In the genomic region with DNA sequence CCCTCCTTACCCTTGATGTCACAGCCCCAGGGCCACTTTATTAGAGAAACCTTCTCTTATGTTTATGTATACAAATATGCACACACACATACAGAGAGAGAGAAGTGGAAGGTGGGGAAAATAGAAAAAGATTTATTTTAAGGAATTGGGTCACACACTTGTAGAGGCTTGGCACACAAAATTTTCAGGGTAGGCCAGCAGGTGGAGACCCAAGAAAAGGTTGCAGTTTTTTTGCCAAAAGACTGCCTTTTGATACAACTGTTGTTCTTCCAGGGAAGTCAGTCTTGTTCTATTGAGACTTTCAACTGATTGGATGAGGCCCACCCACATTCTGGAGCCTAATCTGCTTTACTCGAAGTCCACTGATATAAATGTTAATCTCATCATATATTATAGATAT, we compare ENCODE assay signal across 23 cellular contexts.
A peak's percentile ranks its signal among the peaks of the same experiment; 100 is the strongest.
DNase-seq lines count a peak whose midpoint lies in the region; ATAC-seq, FAIRE-seq and TF ChIP-seq lines count a peak whose summit lies in the region.
"Had no signal": no experiment of that assay in that cellular context is flagged by ENCODE, and none has a peak within 500 bp of the region (broad histone marks: within the 10 kb centered on the region; RNA-seq: fewer than 3 reads in every experiment).

No MANE protein-coding gene starts in this region.

- no peaks in the 10 kb centered on the region for H3K79me2 ChIP-seq in Loucy (ENCODE audit: insufficient read depth, low read length)
- H3K79me2 ChIP-seq in H1 (ENCODE audit: control insufficient read depth in 1 of 2, insufficient read depth in 2 of 2, low read length in 2 of 2): no peaks in the 10 kb centered on the region

- H2BK5ac ChIP-seq in H1 (ENCODE audit: low read depth, low read length): no peak overlapping the region

- H4K8ac ChIP-seq in H1 (ENCODE audit: extremely low read depth, insufficient read depth, low read length): no peak overlapping the region

- H3K4me2 ChIP-seq in Loucy (ENCODE audit: low read depth, low read length, poor library complexity, severe bottlenecking): no peak overlapping the region
- no peak overlapping the region for H3K4me2 ChIP-seq in H1 (ENCODE audit: insufficient read depth in 1 of 2, low read depth in 2 of 2, low read length in 2 of 2)

- TF ChIP-seq POLR2A in H1 (IDR thresholded peaks at IDR 0.05; ENCODE audit: control extremely low read depth in 1 of 2, low read depth in 2 of 2, low read length in 2 of 2): no peak

- no peak overlapping the region for H3K56ac ChIP-seq in H1 (replicated peaks; ENCODE audit: insufficient read length, low read depth, low read length)

- H3K18ac ChIP-seq in H1 (ENCODE audit: extremely low read depth, low read length): no peak overlapping the region

- H3K4ac ChIP-seq in H1 (replicated peaks; ENCODE audit: insufficient read length, low read depth, low read length): no peak overlapping the region

- FAIRE-seq in H1 (lab: Jason Lieb, UNC): no peak
- FAIRE-seq: A204.1, HepG2 had no signal

- H2BK120ac ChIP-seq in H1 (replicated peaks; ENCODE audit: low read depth, low read length): no peak overlapping the region

- H3K14ac ChIP-seq in H1 (ENCODE audit: insufficient read length): no peak overlapping the region

- H2BK20ac ChIP-seq in H1 (ENCODE audit: low read length): no peak overlapping the region

- 78% methylated on average over 1 of the region's 1 CpG; no CpG with 5 or more reads in 1 of the 2 experiments for WGBS in H1 (ENCODE audit: extremely low coverage in 1 of 2, insufficient coverage in 1 of 2, insufficient read length in 1 of 2, insufficient replicate concordance in 2 of 2, low coverage in 1 of 2, low lambda C conversion rate in 2 of 2, missing lambda C conversion rate in 1 of 2), 2 experiments

- CTCF ChIA-PET in H1 (lab: Charles Lee; ENCODE audit: partially characterized antibody): interaction anchor here (0.7 to 1.2 kb wide), 2 partner anchors 98 to 1886 kb away, joined by 3 read pairs; no protein-coding TSS in a partner anchor

- no peaks in the 10 kb centered on the region for H3K9me2 ChIP-seq in Loucy (replicated peaks; ENCODE audit: low read depth, low read length)

- 0 out of 3 replicates have a peak, but pooled peaks have one; percentile 9 for TF ChIP-seq CTCF in GM12872 (IDR thresholded peaks at IDR 0.05; ENCODE audit: insufficient read depth, low read depth, low read length)
- peak; percentile 11 for TF ChIP-seq CTCF in GM12873 (IDR thresholded peaks at IDR 0.05; ENCODE audit: insufficient read depth, low read depth, low read length, missing control alignments)
- 0 out of 2 replicates have a peak, but pooled peaks have one; percentile 29 for TF ChIP-seq CTCF in Loucy (conservative IDR thresholded peaks at IDR 0.05; ENCODE audit: low read length)
- TF ChIP-seq CTCF in H1 (IDR thresholded peaks at IDR 0.05; ENCODE audit: control extremely low read depth in 1 of 3, insufficient read depth in 1 of 3, low read depth in 1 of 3, low read length in 3 of 3): peak in 2 of 3 experiments; percentile 8 to 19; a peak in 1 of 4 replicates

- no peak overlapping the region for H2AFZ ChIP-seq in Loucy (ENCODE audit: low read length)
- H2AFZ ChIP-seq in H1 (ENCODE audit: low read length): no peak overlapping the region
- H2AFZ ChIP-seq: GM23248 had no signal

- H3K9me3 ChIP-seq in Loucy (ENCODE audit: insufficient read depth, low read depth, low read length) (no peaks in the 10 kb centered on the region), H1 (ENCODE audit: insufficient read depth in 2 of 2, low read depth in 1 of 2, low read length in 1 of 2) (no peaks in the 10 kb centered on the region)
- H3K9me3 ChIP-seq: BE2C had no signal

- H3K27me3 ChIP-seq in Loucy (ENCODE audit: insufficient read depth, low read length, poor library complexity, severe bottlenecking) (no peaks in the 10 kb centered on the region), H1 (replicated peaks in 1 of 4; ENCODE audit: control insufficient read depth in 3 of 4, extremely low read depth in 1 of 4, insufficient read depth in 3 of 4, low read length in 3 of 4) (no peaks in the 10 kb centered on the region)
- H3K27me3 ChIP-seq: BE2C had no signal

- H3K4me1 Mint-ChIP-seq in activated T-cell treated with anti-CD3 and anti-CD28 coated beads, Interleukin-2, amount 50 U/mL, for 4 hours (ENCODE audit: low read depth): no peaks in the 10 kb centered on the region
- H3K4me1 Mint-ChIP-seq: CD4-positive, CD25-positive, alpha-beta regulatory T cell; CD8-positive, alpha-beta memory T cell; IgD-negative memory B cell had no signal

- H4K5ac ChIP-seq in H1 (ENCODE audit: insufficient read length, low read depth, low read length): no peak overlapping the region

- H3K36me3 Mint-ChIP-seq in activated T-cell treated with anti-CD3 and anti-CD28 coated beads, Interleukin-2, amount 50 U/mL, for 4 hours (ENCODE audit: insufficient read depth): no peaks in the 10 kb centered on the region
- H3K36me3 Mint-ChIP-seq: CD4-positive, CD25-positive, alpha-beta regulatory T cell; CD8-positive, alpha-beta memory T cell; IgD-negative memory B cell had no signal

- no peak overlapping the region for H4K91ac ChIP-seq in H1 (replicated peaks; ENCODE audit: insufficient read length, low read length)

- no peak overlapping the region for H3K4me3 ChIP-seq in Loucy (ENCODE audit: low read length, poor library complexity, severe bottlenecking)
- H3K4me3 ChIP-seq in H1 (ENCODE audit: extremely low read depth in 1 of 4, insufficient read depth in 2 of 4, low read depth in 3 of 4, low read length in 4 of 4): no peak overlapping the region
- H3K4me3 ChIP-seq: GM23248 had no signal

- TF ChIP-seq RAD21 in H1 (IDR thresholded peaks at IDR 0.05 in 1 of 2, conservative IDR thresholded peaks at IDR 0.05 in 1 of 2; ENCODE audit: low read depth in 2 of 2, low read length in 2 of 2): peak; percentile 30 to 53

- H3K9ac ChIP-seq in Loucy (ENCODE audit: low read depth, low read length, poor library complexity, severe bottlenecking) (no peak overlapping the region), H1 (replicated peaks in 1 of 4; ENCODE audit: extremely low read depth in 1 of 4, low read depth in 3 of 4, low read length in 3 of 4) (no peak overlapping the region)
- H3K9ac ChIP-seq: GM23248 had no signal

- H3K23me2 ChIP-seq in H1 (ENCODE audit: low read depth, low read length): no peaks in the 10 kb centered on the region

- no peak overlapping the region for H2BK12ac ChIP-seq in H1 (ENCODE audit: low read depth, low read length)

- no peaks in the 10 kb centered on the region for H3K79me1 ChIP-seq in H1 (ENCODE audit: low read depth, low read length)

- H3F3A ChIP-seq in Loucy (ENCODE audit: low read depth): no peaks in the 10 kb centered on the region

- POLR2A ChIA-PET in H1 (lab: Charles Lee; ENCODE audit: partially characterized antibody): no interaction called here

- ATAC-seq in HG03097 (IDR thresholded peaks at IDR 0.05; ENCODE audit: low FRiP score, unreplicated experiment): no peak
- no peak for ATAC-seq in activated T-cell treated with anti-CD3 and anti-CD28 coated beads, Interleukin-2, amount 50 U/mL, for 4 hours
- ATAC-seq: HepG2 had no signal

- H2AK5ac ChIP-seq in H1 (ENCODE audit: low read depth, low read length): no peak overlapping the region

- H3K4me3 Mint-ChIP-seq in activated T-cell treated with anti-CD3 and anti-CD28 coated beads, Interleukin-2, amount 50 U/mL, for 4 hours: no peak overlapping the region
- H3K4me3 Mint-ChIP-seq: CD4-positive, CD25-positive, alpha-beta regulatory T cell; CD8-positive, alpha-beta memory T cell; IgD-negative memory B cell had no signal

- no peak overlapping the region for H2BK15ac ChIP-seq in H1 (ENCODE audit: low read length)

- peaks cover 41% of the 10 kb centered on the region for H3K4me1 ChIP-seq in Loucy (ENCODE audit: insufficient read depth, low read length, poor library complexity, severe bottlenecking)
- peaks cover 0 to 11% (median 3%) of the 10 kb centered on the region in 4 experiments; a peak in 3 of 7 replicates for H3K4me1 ChIP-seq in H1 (replicated peaks in 1 of 4; ENCODE audit: control insufficient read depth in 3 of 4, insufficient read depth in 4 of 4, low read length in 3 of 4)
- H3K4me1 ChIP-seq: BE2C had no signal

- no peak overlapping the region for H3K27ac ChIP-seq in H1 (ENCODE audit: low read depth, low read length)
- H3K27ac ChIP-seq: GM23248 had no signal

- no peaks in the 10 kb centered on the region for H3K36me3 ChIP-seq in Loucy (ENCODE audit: insufficient read depth, low read length)
- H3K36me3 ChIP-seq in H1 (ENCODE audit: control insufficient read depth in 2 of 4, insufficient read depth in 4 of 4, low read length in 3 of 4): no peaks in the 10 kb centered on the region
- H3K36me3 ChIP-seq: BE2C had no signal

- DNase-seq in H1 (ENCODE audit: low read depth in 1 of 2, low spot score in 2 of 2): no peak
- no peak for DNase-seq in cerebellar cortex (ENCODE audit: low spot score)
- DNase-seq in activated T-cell treated with anti-CD3 and anti-CD28 coated beads, Interleukin-2, amount 50 U/mL, for 4 hours: no peak
- DNase-seq: ACHN; BE2C; C1 segment of cervical spinal cord; CD8-positive, alpha-beta memory T cell; COR-L47; DMS 273 treated with DMSO at 0.1 percent for 48 hours; DMS53; DND-41; EL; GM23248; H7; KBM-7 had no signal

- H3K27me3 Mint-ChIP-seq in activated T-cell treated with anti-CD3 and anti-CD28 coated beads, Interleukin-2, amount 50 U/mL, for 4 hours (ENCODE audit: low read depth): peaks cover 4% of the 10 kb centered on the region

- no peaks in the 10 kb centered on the region for H4K20me1 ChIP-seq in Loucy (ENCODE audit: insufficient read depth, low read length, poor library complexity, severe bottlenecking)
- H4K20me1 ChIP-seq in H1 (replicated peaks in 1 of 2; ENCODE audit: control insufficient read depth in 1 of 2, insufficient read depth in 2 of 2, low read length in 2 of 2): no peaks in the 10 kb centered on the region

- no peaks in the 10 kb centered on the region for H3K9me3 Mint-ChIP-seq in activated T-cell treated with anti-CD3 and anti-CD28 coated beads, Interleukin-2, amount 50 U/mL, for 4 hours
- H3K9me3 Mint-ChIP-seq: CD8-positive, alpha-beta memory T cell; IgD-negative memory B cell had no signal

- TF ChIP-seq EP300 in H1 (IDR thresholded peaks at IDR 0.05; ENCODE audit: borderline replicate concordance in 1 of 2, low read depth in 2 of 2, low read length in 2 of 2): no peak

- no peak overlapping the region for H3K23ac ChIP-seq in H1 (ENCODE audit: insufficient read length)

TF ChIP-seq in H1, 55 proteins besides CTCF, POLR2A, EP300 and RAD21:
- TF ChIP-seq RXRA (IDR thresholded peaks at IDR 0.05; ENCODE audit: insufficient read depth, low read depth, low read length) (no peak), KDM1A (IDR thresholded peaks at IDR 0.05; ENCODE audit: borderline replicate concordance, low read length) (no peak), RNF2 (IDR thresholded peaks at IDR 0.05; ENCODE audit: borderline replicate concordance, low read depth, low read length, missing control alignments, poor library complexity, severe bottlenecking) (no peak), MAX (IDR thresholded peaks at IDR 0.05) (no peak)
